Comparison of ENCODE assay signal across 27 cellular contexts in the genomic region with DNA sequence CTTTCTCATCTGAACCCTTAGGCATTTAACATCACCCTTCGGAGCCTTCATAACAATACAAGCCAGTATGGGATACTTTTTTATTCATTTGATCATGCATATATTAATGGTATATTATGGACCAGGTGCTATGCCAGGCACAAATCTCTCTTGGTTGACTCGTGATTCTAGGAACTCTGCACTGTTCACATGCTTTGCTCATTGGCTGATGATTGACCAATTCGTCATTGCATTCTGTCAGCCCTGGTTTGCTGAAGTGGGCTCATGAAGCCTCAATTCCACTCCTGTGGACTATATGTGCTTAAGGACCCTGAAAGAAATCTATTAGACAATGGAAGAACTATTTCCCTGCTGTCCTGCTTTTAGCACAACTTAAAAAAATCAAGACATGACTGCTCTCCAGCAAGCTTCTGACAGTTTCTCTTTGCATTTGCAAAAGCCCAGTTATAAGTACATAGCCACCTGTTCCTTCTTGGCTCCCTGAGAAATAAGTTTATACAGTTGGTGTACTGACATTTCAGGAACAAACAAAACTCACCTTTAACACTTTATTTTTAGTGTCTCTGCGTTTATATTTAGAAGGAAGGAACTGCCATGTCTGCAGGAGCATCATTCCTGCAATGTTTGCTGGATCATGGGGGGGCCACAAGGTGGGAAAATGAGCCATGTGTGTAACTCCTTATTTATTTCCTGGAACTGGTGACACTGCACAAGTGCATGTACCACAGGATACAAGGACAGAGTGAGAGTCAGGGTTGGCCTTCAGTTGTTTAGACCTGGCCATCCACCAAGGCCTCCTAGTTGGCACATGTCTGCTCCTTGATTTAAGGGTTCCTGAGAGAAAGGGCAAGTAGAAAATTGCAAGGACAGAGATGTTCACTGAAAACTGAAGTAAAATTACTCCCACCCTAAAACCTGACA.
"Had no signal": no experiment of that assay in that cellular context is flagged by ENCODE, and none has a peak within 500 bp of the region (broad histone marks: within the 10 kb centered on the region; RNA-seq: fewer than 3 reads in every experiment).

No MANE protein-coding gene starts in this region.

- H3K4me3 ChIP-seq: gastroesophageal sphincter, neural progenitor cell, right lobe of liver, skin epidermis, thyroid gland, upper lobe of left lung, vagina had no signal

- H3K9me3 Mint-ChIP-seq: activated naive CD4-positive, alpha-beta T cell treated with anti-CD3 and anti-CD28 coated beads, Interleukin-2, amount 10 ng/mL, durations not matched to agents 7 days and 5 days; natural killer cell; neural progenitor cell; stimulated activated memory B cell treated with anti-CD40 and anti-IgM and Interleukin-4, amounts not matched to agents 10 μg/mL and 1 μg/mL and 100 μg/mL, for 72 hours had no signal

- H3K27ac Mint-ChIP-seq: activated naive CD4-positive, alpha-beta T cell treated with anti-CD3 and anti-CD28 coated beads, Interleukin-2, amount 10 ng/mL, durations not matched to agents 7 days and 5 days; activated T-helper 1 cell treated with anti-CD3 and anti-CD28 coated beads, Interleukin-12 subunit alpha, Interleukin-12 subunit beta, Interleukin-2, Interleukin-4 antibody, amounts not matched to agents 30 ng/mL and 10 ng/mL and 1 ng/mL, durations not matched to agents 14 hours and 24 hours and 36 hours; natural killer cell; neural progenitor cell; stimulated activated memory B cell treated with anti-CD40 and anti-IgM and Interleukin-4, amounts not matched to agents 10 μg/mL and 1 μg/mL and 100 μg/mL, for 72 hours; stimulated activated naive CD8-positive, alpha-beta T cell treated with anti-CD3 and anti-CD28 coated beads, Interleukin-15, amount 100 ng/mL, for 72 hours had no signal

- H3K27me3 Mint-ChIP-seq: stimulated activated memory B cell treated with anti-CD40 and anti-IgM and Interleukin-4, amounts not matched to agents 10 μg/mL and 1 μg/mL and 100 μg/mL, for 72 hours had no signal

- H3K4me1 Mint-ChIP-seq: activated naive CD4-positive, alpha-beta T cell treated with anti-CD3 and anti-CD28 coated beads, Interleukin-2, amount 10 ng/mL, durations not matched to agents 7 days and 5 days; natural killer cell; neural progenitor cell had no signal

- ATAC-seq: gastroesophageal sphincter; left colon; natural killer cell; right lobe of liver; stimulated activated memory B cell treated with anti-CD40 and anti-IgM and Interleukin-4, amounts not matched to agents 10 μg/mL and 1 μg/mL and 100 μg/mL, for 72 hours; stimulated activated naive CD8-positive, alpha-beta T cell treated with anti-CD3 and anti-CD28 coated beads, Interleukin-15, amount 100 ng/mL, for 72 hours had no signal

- H3K27ac ChIP-seq: gastroesophageal sphincter, neural progenitor cell, right lobe of liver, thyroid gland, vagina, WERI-Rb-1 had no signal

- H3K4me1 ChIP-seq: neural progenitor cell had no signal

- DNase-seq: activated CD4-positive, alpha-beta T cell treated with anti-CD3 and anti-CD28 coated beads for 48 hours; activated CD4-positive, alpha-beta T cell treated with anti-CD3 and anti-CD28 coated beads, Interleukin-2, amount 50 U/mL, for 48 hours; activated CD8-positive, alpha-beta memory T cell treated with anti-CD3 and anti-CD28 coated beads, Interleukin-2, amount 50 U/mL, for 4 hours; activated effector memory CD4-positive, alpha-beta T cell treated with anti-CD3 and anti-CD28 coated beads, Interleukin-2, amount 50 U/mL, for 16 hours; activated naive CD4-positive, alpha-beta T cell treated with anti-CD3 and anti-CD28 coated beads, Interleukin-2, amount 10 ng/mL, durations not matched to agents 7 days and 5 days; activated T-cell treated with anti-CD3 and anti-CD28 coated beads, Interleukin-2, amount 50 U/mL, for 1 hour; amygdala; dermis blood vessel endothelial cell; effector CD4-positive, alpha-beta T cell; head of caudate nucleus; hippocampal formation; left colon; mesendoderm; natural killer cell; right lobe of liver; stimulated activated CD4-positive, alpha-beta T cell treated with anti-CD3 and anti-CD28 coated beads, Interleukin-4, amount 100 ng/mL, for 24 hours; stimulated activated naive CD8-positive, alpha-beta T cell treated with anti-CD3 and anti-CD28 coated beads, Interleukin-15, amount 100 ng/mL, for 72 hours; substantia nigra; thyroid gland; upper lobe of left lung; WERI-Rb-1 had no signal

- H3K36me3 ChIP-seq: gastroesophageal sphincter, neural progenitor cell, right lobe of liver, thyroid gland, upper lobe of left lung, vagina, WERI-Rb-1 had no signal

- H3K36me3 Mint-ChIP-seq: activated naive CD4-positive, alpha-beta T cell treated with anti-CD3 and anti-CD28 coated beads, Interleukin-2, amount 10 ng/mL, durations not matched to agents 7 days and 5 days; natural killer cell; neural progenitor cell; stimulated activated memory B cell treated with anti-CD40 and anti-IgM and Interleukin-4, amounts not matched to agents 10 μg/mL and 1 μg/mL and 100 μg/mL, for 72 hours had no signal

- H3K27me3 ChIP-seq: gastroesophageal sphincter, neural progenitor cell, right lobe of liver, thyroid gland, upper lobe of left lung, vagina had no signal

- H3K4me3 Mint-ChIP-seq: activated naive CD4-positive, alpha-beta T cell treated with anti-CD3 and anti-CD28 coated beads, Interleukin-2, amount 10 ng/mL, durations not matched to agents 7 days and 5 days; activated T-helper 1 cell treated with anti-CD3 and anti-CD28 coated beads, Interleukin-12 subunit alpha, Interleukin-12 subunit beta, Interleukin-2, Interleukin-4 antibody, amounts not matched to agents 30 ng/mL and 10 ng/mL and 1 ng/mL, durations not matched to agents 14 hours and 24 hours and 36 hours; natural killer cell; neural progenitor cell; stimulated activated memory B cell treated with anti-CD40 and anti-IgM and Interleukin-4, amounts not matched to agents 10 μg/mL and 1 μg/mL and 100 μg/mL, for 72 hours; stimulated activated naive CD8-positive, alpha-beta T cell treated with anti-CD3 and anti-CD28 coated beads, Interleukin-15, amount 100 ng/mL, for 72 hours had no signal

- H3K9me3 ChIP-seq: gastroesophageal sphincter, right lobe of liver, thyroid gland, upper lobe of left lung, vagina had no signal
